In genomic region chr16:21083729-21084268, GRCh38 we compare ENCODE assay signal across 8 cellular contexts.
DNase-seq lines count a peak whose midpoint lies in the region; TF ChIP-seq lines count a peak whose summit lies in the region.

No MANE protein-coding gene starts in this region.

- no peak overlapping the region for H3K56ac ChIP-seq in mesendoderm (ENCODE audit: low read length)

- no peaks in the 10 kb centered on the region for H3K36me3 ChIP-seq in endodermal cell (ENCODE audit: control insufficient read depth, insufficient read depth, low read length)
- H3K36me3 ChIP-seq in mesendoderm (ENCODE audit: control insufficient read depth, insufficient read depth, low read length): no peaks in the 10 kb centered on the region

- no peaks in the 10 kb centered on the region for H3K4me1 Mint-ChIP-seq in activated CD4-positive, alpha-beta memory T cell treated with anti-CD3 and anti-CD28 coated beads for 36 hours (ENCODE audit: low read depth)
- peaks cover 6% of the 10 kb centered on the region for H3K4me1 Mint-ChIP-seq in endodermal cell

- no peaks in the 10 kb centered on the region for H3K79me2 ChIP-seq in mesendoderm (ENCODE audit: control insufficient read depth, insufficient read depth, low read length)

- POLR2A ChIA-PET in activated CD4-positive, alpha-beta memory T cell treated with anti-CD3 and anti-CD28 coated beads for 36 hours (lab: Charles Lee): no interaction called here

- H3K27me3 Mint-ChIP-seq in activated CD4-positive, alpha-beta memory T cell treated with anti-CD3 and anti-CD28 coated beads for 36 hours: peaks cover 6% of the 10 kb centered on the region
- no peaks in the 10 kb centered on the region for H3K27me3 Mint-ChIP-seq in endodermal cell (ENCODE audit: insufficient read depth)

- no peak overlapping the region for H2BK5ac ChIP-seq in mesendoderm (ENCODE audit: low read length)

- H3K4me2 ChIP-seq in mesendoderm (ENCODE audit: low read length): no peak overlapping the region

- H3K18ac ChIP-seq in mesendoderm (ENCODE audit: low read length): no peak overlapping the region

- H4K5ac ChIP-seq in mesendoderm (ENCODE audit: low read length): no peak overlapping the region

- H2BK15ac ChIP-seq in mesendoderm (replicated peaks; ENCODE audit: low read depth): no peak overlapping the region

- no peak overlapping the region for H2AK5ac ChIP-seq in mesendoderm (ENCODE audit: low read length)

- no peaks in the 10 kb centered on the region for H3K36me3 Mint-ChIP-seq in activated CD4-positive, alpha-beta memory T cell treated with anti-CD3 and anti-CD28 coated beads for 36 hours
- H3K36me3 Mint-ChIP-seq in endodermal cell (ENCODE audit: low read depth): no peaks in the 10 kb centered on the region

- CTCF ChIA-PET in activated CD4-positive, alpha-beta memory T cell treated with anti-CD3 and anti-CD28 coated beads for 36 hours (lab: Charles Lee): interaction anchor here (0.8 to 6.0 kb wide), 13 partner anchors 9 to 309 kb away, joined by 3 to 67 read pairs (median 3); partner anchors contain the start of genes ERI2 and REXO5

- H3K27me3 ChIP-seq in endodermal cell (ENCODE audit: control insufficient read depth, insufficient read depth, low read length, poor library complexity, severe bottlenecking): no peaks in the 10 kb centered on the region
- H3K27me3 ChIP-seq in mesendoderm (ENCODE audit: insufficient read depth, low read length, poor library complexity): no peaks in the 10 kb centered on the region

- H3K4me1 ChIP-seq in endodermal cell (ENCODE audit: control insufficient read depth, insufficient read depth, low read length) (no peaks in the 10 kb centered on the region), mesendoderm (ENCODE audit: control insufficient read depth, low read depth, low read length) (no peaks in the 10 kb centered on the region)

- no peak overlapping the region for H4K8ac ChIP-seq in mesendoderm (ENCODE audit: low read depth, low read length)

- DNase-seq in NOMO-1 (lab: John Stamatoyannopoulos, UW; ENCODE audit: unreplicated experiment in 2 of 2) (peak; percentile 9 to 19), NOMO-1 treated with dmso at 0.1 percent for 144 hours (lab: John Stamatoyannopoulos, UW; ENCODE audit: unreplicated experiment) (no peak), NCI-H226 (peak; percentile 44), endodermal cell (peak; percentile 93), mesendoderm (peak; percentile 84), NCI-H128 (lab: John Stamatoyannopoulos, UW; ENCODE audit: unreplicated experiment) (no peak)
- DNase-seq in activated CD4-positive, alpha-beta memory T cell treated with anti-CD3 and anti-CD28 coated beads for 36 hours: peak; percentile 66
- peak; percentile 28 for DNase-seq in stimulated activated CD8-positive, alpha-beta memory T cell treated with anti-CD3 and anti-CD28 coated beads, Interleukin-7, amount 100 ng/mL, for 24 hours (ENCODE audit: low read depth)

- no peak overlapping the region for H2BK120ac ChIP-seq in mesendoderm (ENCODE audit: low read depth, low read length)

- no peak overlapping the region for H3K23ac ChIP-seq in mesendoderm (ENCODE audit: low read length)

- H3K9me3 ChIP-seq in endodermal cell (ENCODE audit: control insufficient read depth, low read length): no peaks in the 10 kb centered on the region

- H3K9ac ChIP-seq in endodermal cell (ENCODE audit: extremely low read depth, low read length, poor library complexity, severe bottlenecking) (no peak overlapping the region), mesendoderm (ENCODE audit: low read length) (no peak overlapping the region)

- peak; percentile 94 for TF ChIP-seq CTCF in endodermal cell (conservative IDR thresholded peaks at IDR 0.05)

- H3K4ac ChIP-seq in mesendoderm (ENCODE audit: low read depth, low read length): no peak overlapping the region

- H3K79me1 ChIP-seq in mesendoderm (ENCODE audit: low read length): no peaks in the 10 kb centered on the region

- intact Hi-C loops in activated CD4-positive, alpha-beta memory T cell treated with anti-CD3 and anti-CD28 coated beads for 36 hours (cut with micrococcal nuclease): loop anchor here (1.0 to 2.0 kb wide), 2 partner anchors 233 to 309 kb away; no protein-coding TSS in a partner anchor

- H3K4me3 ChIP-seq in endodermal cell (ENCODE audit: low read length): no peak overlapping the region
- no peak overlapping the region for H3K4me3 ChIP-seq in mesendoderm (ENCODE audit: low read length)

- WGBS in endodermal cell (ENCODE audit: insufficient coverage in 1 of 2, insufficient read length in 1 of 2), 2 experiments: 26 to 29% methylated on average over 4 to 6 of the region's 6 CpGs
- no CpG with 5 or more reads among the region's 6 CpGs for WGBS in mesendoderm (ENCODE audit: extremely low coverage, insufficient coverage, low lambda C conversion rate)

- H3K27ac ChIP-seq in endodermal cell (ENCODE audit: low read depth, low read length) (no peak overlapping the region), mesendoderm (ENCODE audit: low read depth, low read length) (no peak overlapping the region)

- no peak overlapping the region for H3K27ac Mint-ChIP-seq in activated CD4-positive, alpha-beta memory T cell treated with anti-CD3 and anti-CD28 coated beads for 36 hours
- H3K27ac Mint-ChIP-seq in endodermal cell: no peak overlapping the region

- H3K4me3 Mint-ChIP-seq in activated CD4-positive, alpha-beta memory T cell treated with anti-CD3 and anti-CD28 coated beads for 36 hours: no peak overlapping the region
- no peak overlapping the region for H3K4me3 Mint-ChIP-seq in endodermal cell

- H3K9me3 Mint-ChIP-seq in activated CD4-positive, alpha-beta memory T cell treated with anti-CD3 and anti-CD28 coated beads for 36 hours: no peaks in the 10 kb centered on the region
- no peaks in the 10 kb centered on the region for H3K9me3 Mint-ChIP-seq in endodermal cell

Comparison
In these comparisons a context has a peak if more than half of its experiments do, and no peak if none do; other contexts are left out.
1. DNase-seq: peak in NOMO-1 (2 of 2), NCI-H226 (single experiment), activated CD4-positive, alpha-beta memory T cell treated with anti-CD3 and anti-CD28 coated beads for 36 hours (single experiment), endodermal cell (single experiment), mesendoderm (single experiment) and stimulated activated CD8-positive, alpha-beta memory T cell treated with anti-CD3 and anti-CD28 coated beads, Interleukin-7, amount 100 ng/mL, for 24 hours (single experiment); none in NOMO-1 treated with dmso at 0.1 percent for 144 hours (single experiment) and NCI-H128 (single experiment).